20 cellular contexts compared by ENCODE assay signal in the genomic region with DNA sequence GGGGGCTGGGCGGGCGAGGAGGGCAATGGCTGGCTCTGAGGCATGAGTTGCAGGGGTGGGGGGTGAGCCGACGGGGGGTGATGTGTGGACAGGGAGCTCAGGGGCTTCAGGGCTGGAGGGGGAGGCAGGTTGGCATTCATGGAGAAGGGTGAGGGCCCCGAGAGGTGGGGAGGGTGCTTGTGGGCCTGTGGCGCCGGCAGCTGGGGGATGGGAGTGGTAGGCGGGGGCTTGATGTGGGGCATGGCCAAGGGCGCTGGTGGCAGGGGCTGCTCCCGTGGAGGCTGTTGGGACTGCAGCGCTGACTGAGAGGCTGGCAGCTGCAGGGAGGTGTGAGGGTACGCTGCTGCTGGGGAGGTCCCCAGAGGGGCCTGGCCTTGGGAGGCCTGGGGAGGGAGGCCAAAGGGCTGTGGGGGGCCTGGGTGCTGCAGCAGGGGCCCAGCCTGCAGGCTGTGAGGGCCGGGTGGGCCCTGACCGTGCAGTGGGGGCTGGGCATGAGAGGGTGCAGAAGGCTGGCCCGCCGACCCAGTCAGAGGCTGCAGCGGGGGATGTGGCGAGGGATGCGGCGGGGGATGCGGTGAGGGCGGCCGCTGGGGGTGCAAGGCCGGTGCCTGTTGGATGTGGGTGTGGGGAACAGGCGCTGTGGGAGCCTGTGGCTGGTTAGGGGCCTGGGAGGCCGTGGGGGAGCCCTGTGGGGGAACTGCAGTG. TPM values are rescaled to one million over a fixed set of nuclear protein-coding genes. Genes with fewer than 3 reads are reported as not detected.
DNase-seq lines count a peak whose midpoint lies in the region; ATAC-seq, FAIRE-seq and TF ChIP-seq lines count a peak whose summit lies in the region.
"Had no signal": no experiment of that assay in that cellular context is flagged by ENCODE, and none has a peak within 500 bp of the region (broad histone marks: within the 10 kb centered on the region; RNA-seq: fewer than 3 reads in every experiment).

No MANE protein-coding gene starts in this region.

- H3K4ac ChIP-seq in H1 (replicated peaks; ENCODE audit: insufficient read length, low read depth, low read length) = no peak overlapping the region

- no peak for TF ChIP-seq RAD21 in H1 (IDR thresholded peaks at IDR 0.05 in 1 of 2, conservative IDR thresholded peaks at IDR 0.05 in 1 of 2; ENCODE audit: low read depth in 2 of 2, low read length in 2 of 2)

- peaks cover 27 to 70% (median 56%) of the 10 kb centered on the region in 9 donors for H3K4me1 ChIP-seq in heart right ventricle
- no peaks in the 10 kb centered on the region for H3K4me1 ChIP-seq in H1 (replicated peaks in 1 of 4; ENCODE audit: control insufficient read depth in 3 of 4, insufficient read depth in 4 of 4, low read length in 3 of 4)
- H3K4me1 ChIP-seq in osteoblast (ENCODE audit: insufficient read depth, low read length) = no peaks in the 10 kb centered on the region

- no peak overlapping the region for H2BK15ac ChIP-seq in H1 (ENCODE audit: low read length)

- TF ChIP-seq POLR2A in H1 (IDR thresholded peaks at IDR 0.05; ENCODE audit: control extremely low read depth in 1 of 2, low read depth in 2 of 2, low read length in 2 of 2) = no peak

- peaks cover 14% of the 10 kb centered on the region for H3K27me3 Mint-ChIP-seq in endothelial cell (ENCODE audit: unreplicated experiment)

- no peaks in the 10 kb centered on the region for H3K9me3 ChIP-seq in heart right ventricle
- no peaks in the 10 kb centered on the region for H3K9me3 ChIP-seq in H1 (ENCODE audit: insufficient read depth in 2 of 2, low read depth in 1 of 2, low read length in 1 of 2)
- H3K9me3 ChIP-seq in osteoblast (ENCODE audit: low read depth, low read length) = no peaks in the 10 kb centered on the region
- H3K9me3 ChIP-seq: Peyer's patch had no signal

- H3K23ac ChIP-seq in H1 (ENCODE audit: insufficient read length) = no peak overlapping the region

- TF ChIP-seq CTCF in heart right ventricle (IDR thresholded peaks at IDR 0.05) (no peak), H1 (IDR thresholded peaks at IDR 0.05; ENCODE audit: control extremely low read depth in 1 of 3, insufficient read depth in 1 of 3, low read depth in 1 of 3, low read length in 3 of 3) (no peak), osteoblast (IDR thresholded peaks at IDR 0.05; ENCODE audit: extremely low read depth, low read depth, low read length) (no peak), endothelial cell (IDR thresholded peaks at IDR 0.05; ENCODE audit: unreplicated experiment) (no peak)

- H3K4me3 ChIP-seq in heart right ventricle (no peak overlapping the region), H1 (ENCODE audit: extremely low read depth in 1 of 4, insufficient read depth in 2 of 4, low read depth in 3 of 4, low read length in 4 of 4) (no peak overlapping the region), osteoblast (ENCODE audit: insufficient read depth, low read length) (no peak overlapping the region)
- H3K4me3 ChIP-seq: Peyer's patch had no signal

- H3K27ac Mint-ChIP-seq in endothelial cell (ENCODE audit: unreplicated experiment) = no peak overlapping the region

- peaks cover 11% of the 10 kb centered on the region for H3K4me1 Mint-ChIP-seq in endothelial cell (ENCODE audit: unreplicated experiment)

- H3K56ac ChIP-seq in H1 (replicated peaks; ENCODE audit: insufficient read length, low read depth, low read length) = no peak overlapping the region

- intact Hi-C loops in cardiac septum (cut with DNase I) = no loop called here
- intact Hi-C loops in heart right ventricle (cut with DNase I) = loop anchor here in 2 of 10 donors (5.0 to 10.0 kb wide), 2 partner anchors 42 to 164 kb away; no protein-coding TSS in a partner anchor

- ATAC-seq in heart right ventricle = no peak

- 87 to 90% methylated on average over 26 of the region's 26 CpGs for WGBS in heart right ventricle, 2 donors
- 90% methylated on average over 7 of the region's 26 CpGs; no CpG with 5 or more reads in 1 of the 2 experiments for WGBS in H1 (ENCODE audit: extremely low coverage in 1 of 2, insufficient coverage in 1 of 2, insufficient read length in 1 of 2, insufficient replicate concordance in 2 of 2, low coverage in 1 of 2, low lambda C conversion rate in 2 of 2, missing lambda C conversion rate in 1 of 2), 2 experiments

- no peak overlapping the region for H2BK12ac ChIP-seq in H1 (ENCODE audit: low read depth, low read length)

- peaks cover 37% of the 10 kb centered on the region for H3K36me3 Mint-ChIP-seq in endothelial cell (ENCODE audit: low read depth, unreplicated experiment)

- no peak overlapping the region for H3K18ac ChIP-seq in H1 (ENCODE audit: extremely low read depth, low read length)

- H3K4me3 Mint-ChIP-seq in endothelial cell (ENCODE audit: unreplicated experiment) = no peak overlapping the region
- H3K4me3 Mint-ChIP-seq: H9 had no signal

- POLR2A ChIA-PET in H1 (lab: Charles Lee; ENCODE audit: partially characterized antibody) = interaction anchor here (1.0 kb wide), 1 partner anchor 9 kb away, joined by 3 read pairs; no protein-coding TSS in a partner anchor

- CTCF ChIA-PET in H1 (lab: Charles Lee; ENCODE audit: partially characterized antibody) = interaction anchor here (1.1 to 6.1 kb wide), 2 partner anchors 10 to 11 kb away, joined by 3 to 42 read pairs; no protein-coding TSS in a partner anchor

- H3K27me3 ChIP-seq in heart right ventricle (no peaks in the 10 kb centered on the region), H1 (replicated peaks in 1 of 4; ENCODE audit: control insufficient read depth in 3 of 4, extremely low read depth in 1 of 4, insufficient read depth in 3 of 4, low read length in 3 of 4) (no peaks in the 10 kb centered on the region), osteoblast (ENCODE audit: insufficient read depth, low read length) (no peaks in the 10 kb centered on the region)
- H3K27me3 ChIP-seq: Peyer's patch had no signal

- H2AK5ac ChIP-seq in H1 (ENCODE audit: low read depth, low read length) = no peak overlapping the region

- H2BK120ac ChIP-seq in H1 (replicated peaks; ENCODE audit: low read depth, low read length) = no peak overlapping the region

- H2AFZ ChIP-seq in H1 (ENCODE audit: low read length) (no peak overlapping the region), osteoblast (ENCODE audit: low read length) (no peak overlapping the region)

- no peak overlapping the region for H4K91ac ChIP-seq in H1 (replicated peaks; ENCODE audit: insufficient read length, low read length)

- H4K8ac ChIP-seq in H1 (ENCODE audit: extremely low read depth, insufficient read depth, low read length) = peak overlapping the region; percentile 42; the same call in 1 of the 2 replicates

- H3K27ac ChIP-seq in heart right ventricle = no peak overlapping the region
- no peak overlapping the region for H3K27ac ChIP-seq in H1 (ENCODE audit: low read depth, low read length)
- no peak overlapping the region for H3K27ac ChIP-seq in osteoblast (ENCODE audit: low read depth, low read length)
- H3K27ac ChIP-seq: Peyer's patch had no signal

- no peak for TF ChIP-seq EP300 in H1 (IDR thresholded peaks at IDR 0.05; ENCODE audit: borderline replicate concordance in 1 of 2, low read depth in 2 of 2, low read length in 2 of 2)

- no peak overlapping the region for H4K5ac ChIP-seq in H1 (ENCODE audit: insufficient read length, low read depth, low read length)

- no peak overlapping the region for H3K9ac ChIP-seq in H1 (replicated peaks in 1 of 4; ENCODE audit: extremely low read depth in 1 of 4, low read depth in 3 of 4, low read length in 3 of 4)

- DNase-seq in cardiac septum (ENCODE audit: low spot score) = peak; percentile 56
- DNase-seq in heart right ventricle = no peak
- DNase-seq in H1 (ENCODE audit: low read depth in 1 of 2, low spot score in 2 of 2) = no peak
- DNase-seq in osteoblast (ENCODE audit: insufficient read length, low spot score, missing footprints) = peak; percentile 67
- peak; percentile 40 for DNase-seq in ureter (ENCODE audit: low spot score)
- DNase-seq in SW480 (ENCODE audit: low spot score) = no peak
- no peak for DNase-seq in KBM-7
- DNase-seq in endothelial cell (ENCODE audit: low spot score) = no peak
- DNase-seq: 8988T; DMS 273 treated with DMSO at 0.1 percent for 48 hours; H9; KG1; NCI-H1105 treated with DMSO at 0.1 percent for 48 hours; NCI-H1694 treated with DMSO at 0.1 percent for 48 hours; NCI-H2107; NCI-H510A; NCI-H748 treated with DMSO at 0.1 percent for 48 hours; NK-92 treated with Interleukin-12 subunit alpha and Interleukin-12 subunit beta, amount 100 ng/mL, for 24 hours; Peyer's patch had no signal

- H2BK20ac ChIP-seq in H1 (ENCODE audit: low read length) = no peak overlapping the region

- no peak overlapping the region for H3K4me2 ChIP-seq in H1 (ENCODE audit: insufficient read depth in 1 of 2, low read depth in 2 of 2, low read length in 2 of 2)
- H3K4me2 ChIP-seq in osteoblast (ENCODE audit: insufficient read depth, low read length) = no peak overlapping the region

- no peak overlapping the region for H2BK5ac ChIP-seq in H1 (ENCODE audit: low read depth, low read length)

- H3K23me2 ChIP-seq in H1 (ENCODE audit: low read depth, low read length) = no peaks in the 10 kb centered on the region

- H3K36me3 ChIP-seq in heart right ventricle = peaks cover 0 to 97% (median 66%) of the 10 kb centered on the region in 9 donors
- H3K36me3 ChIP-seq in H1 (ENCODE audit: control insufficient read depth in 2 of 4, insufficient read depth in 4 of 4, low read length in 3 of 4) = peaks cover 17 to 71% (median 60%) of the 10 kb centered on the region in 4 experiments
- peaks cover 69% of the 10 kb centered on the region for H3K36me3 ChIP-seq in osteoblast (ENCODE audit: insufficient read depth, low read length)

- H4K20me1 ChIP-seq in H1 (replicated peaks in 1 of 2; ENCODE audit: control insufficient read depth in 1 of 2, insufficient read depth in 2 of 2, low read length in 2 of 2) = peaks cover 7 to 11% of the 10 kb centered on the region in 2 experiments
- H4K20me1 ChIP-seq in osteoblast (ENCODE audit: insufficient read depth, low read length) = peaks cover 10% of the 10 kb centered on the region

- H3K79me1 ChIP-seq in H1 (ENCODE audit: low read depth, low read length) = peaks cover 3% of the 10 kb centered on the region; the same call in 1 of the 2 replicates

- no peak for FAIRE-seq in H1 (lab: Jason Lieb, UNC)
- FAIRE-seq: G401.6 had no signal

- no peak overlapping the region for H3K14ac ChIP-seq in H1 (ENCODE audit: insufficient read length)

- no peaks in the 10 kb centered on the region; a peak in 1 of 4 replicates for H3K79me2 ChIP-seq in H1 (ENCODE audit: control insufficient read depth in 1 of 2, insufficient read depth in 2 of 2, low read length in 2 of 2)
- peaks cover 33% of the 10 kb centered on the region for H3K79me2 ChIP-seq in osteoblast (ENCODE audit: insufficient read depth, low read length)

- H3K9me3 Mint-ChIP-seq in endothelial cell (ENCODE audit: unreplicated experiment) = no peaks in the 10 kb centered on the region
- H3K9me3 Mint-ChIP-seq: H9 had no signal

- in situ Hi-C loops in KBM-7 (cut with MboI; ENCODE audit: low pct_unique_long_range_greater_than_20kb, low sequenced_read_pairs) = no loop called here

RNA-seq across cellular contexts. Expression of gene SLC45A1, which starts 42.7 kb away (rescaled TPM):
- total RNA-seq in cardiac septum = 1.8 TPM
- 1 to 10 TPM in 7 of 10 donors, under 1 TPM in 3; 0.53 to 2.7 (median 1.5) TPM for total RNA-seq in heart right ventricle
- polyA plus RNA-seq in heart right ventricle = 1 to 10 TPM; 3.2 to 4.1 TPM
- 1.6 and 1.7 TPM in 2 replicates for total RNA-seq in H1 (2021; fragmentation: NEBNext Ultra II Directional; extraction: Animal tissue kit (Norgen Biotek cat#: 25700))
- 1.0 and 1.6 TPM in 2 replicates for polyA plus RNA-seq in H1 (2011; rRNA removed)
- 0.96 TPM for polyA plus RNA-seq in H1 (2011; cell fraction: cytosol; rRNA removed)
- 1.5 TPM for polyA plus RNA-seq in H1 (2011; cell fraction: nucleus; rRNA removed)
- polyA plus RNA-seq in H1 (2012, experiment 1 of 2) = 1.6 to 2.1 TPM (median 1.8 TPM) in 4 replicates
- polyA plus RNA-seq in H1 (2012, experiment 2 of 2) = 1.8 TPM
- 2.7 TPM for polyA plus RNA-seq in H1 (2013, experiment 1 of 2)
- 3.0 TPM for polyA plus RNA-seq in H1 (2013, experiment 2 of 2)
- 0.32 and 1.1 TPM in 2 replicates for polyA minus RNA-seq in H1 (2011; rRNA and poly(A)+ RNA removed)
- not detected for polyA minus RNA-seq in H1 (2011; cell fraction: cytosol; rRNA and poly(A)+ RNA removed)
- polyA minus RNA-seq in H1 (2011; cell fraction: nucleus; rRNA and poly(A)+ RNA removed) = 1.2 TPM
- 1.8 and 2.4 TPM in 2 replicates for total RNA-seq in osteoblast
- 3.3 TPM for total RNA-seq in ureter
- 0.62 TPM for total RNA-seq in endothelial cell (ENCODE audit: unreplicated experiment)

Comparison
In these comparisons a context has a peak if more than half of its experiments do, and no peak if none do; other contexts are left out.
1. DNase-seq: peak in cardiac septum (single experiment), osteoblast (single experiment) and ureter (single experiment); none in heart right ventricle (0 of 2), H1 (0 of 2), SW480 (single experiment), KBM-7 (single experiment) and endothelial cell (single experiment).